Comparison of ENCODE assay signal across 16 cellular contexts in the genomic region with DNA sequence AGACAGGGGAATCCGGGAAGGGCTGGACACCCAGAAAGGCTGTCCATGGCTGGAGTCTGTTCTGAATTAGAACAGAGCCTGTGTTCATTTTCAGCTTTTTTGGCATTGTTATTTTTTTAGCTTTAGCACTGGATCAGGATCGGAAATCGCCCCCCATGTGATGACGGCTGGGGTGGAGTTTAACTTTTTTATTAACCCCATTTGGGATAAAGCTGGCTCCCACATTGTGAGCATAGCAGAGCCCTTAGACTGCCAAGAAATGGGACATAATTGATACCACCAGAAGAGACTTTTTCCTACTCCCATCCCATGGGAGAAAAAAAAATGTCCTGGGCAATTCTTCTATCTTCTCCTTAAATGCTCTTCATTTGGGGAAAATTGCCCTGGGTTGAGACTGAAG. TPM values are rescaled to one million over a fixed set of nuclear protein-coding genes. Genes with fewer than 3 reads are reported as not detected.
"Had no signal": no experiment of that assay in that cellular context is flagged by ENCODE, and none has a peak within 500 bp of the region (broad histone marks: within the 10 kb centered on the region; RNA-seq: fewer than 3 reads in every experiment).

No MANE protein-coding gene starts in this region.

- H3K4me1 ChIP-seq: gastrocnemius medialis, prostate gland had no signal

- H3K4me3 ChIP-seq: cardiac muscle cell, gastrocnemius medialis, heart right ventricle, prostate gland, smooth muscle cell, thyroid gland had no signal

- H3K27me3 ChIP-seq: cardiac muscle cell, gastrocnemius medialis, heart right ventricle, thyroid gland had no signal

- H3K27ac ChIP-seq: cardiac muscle cell, gastrocnemius medialis, prostate gland, thyroid gland, WERI-Rb-1 had no signal

- H3K36me3 ChIP-seq: cardiac muscle cell, gastrocnemius medialis, heart right ventricle, prostate gland, thyroid gland, WERI-Rb-1 had no signal

- DNase-seq: activated CD4-positive, alpha-beta T cell treated with anti-CD3 and anti-CD28 coated beads for 1 hour; activated CD4-positive, alpha-beta T cell treated with anti-CD3 and anti-CD28 coated beads, Interleukin-2, amount 50 U/mL, for 4 hours; activated gamma-delta T cell; activated T-cell treated with anti-CD3 and anti-CD28 coated beads, Interleukin-2, amount 50 U/mL, for 72 hours; effector memory CD8-positive, alpha-beta T cell; gastrocnemius medialis; heart right ventricle; kidney glomerular epithelial cell; naive thymus-derived CD8-positive, alpha-beta T cell; stimulated activated CD4-positive, alpha-beta T cell treated with anti-CD3 and anti-CD28 coated beads, Interleukin-4, amount 100 ng/mL, for 24 hours; thyroid gland; WERI-Rb-1 had no signal

- H3K9me3 ChIP-seq: gastrocnemius medialis, heart right ventricle, prostate gland, thyroid gland had no signal

RNA-seq across cellular contexts. Expression of a gene that starts 52.4 kb away (rescaled TPM):
- total RNA-seq: dermis microvascular lymphatic vessel endothelial cell; naive thymus-derived CD8-positive, alpha-beta T cell had no signal
- polyA plus RNA-seq: naive thymus-derived CD8-positive, alpha-beta T cell had no signal
